Comparison of ENCODE assay signal across 9 cellular contexts in genomic region chr5:140358738-140359310, GRCh38. TPM values are rescaled to one million over a fixed set of nuclear protein-coding genes. Genes with fewer than 3 reads are reported as not detected.
DNase-seq lines count a peak whose midpoint lies in the region; ATAC-seq, FAIRE-seq and TF ChIP-seq lines count a peak whose summit lies in the region.
"Had no signal": no experiment of that assay in that cellular context is flagged by ENCODE, and none has a peak within 500 bp of the region (broad histone marks: within the 10 kb centered on the region; RNA-seq: fewer than 3 reads in every experiment).

No MANE protein-coding gene starts in this region.

- H3K4me1 ChIP-seq in mammary epithelial cell (ENCODE audit: insufficient read depth, low read length) (peaks cover 8% of the 10 kb centered on the region), pancreas (no peaks in the 10 kb centered on the region)

- no peaks in the 10 kb centered on the region for H4K20me1 ChIP-seq in mammary epithelial cell (ENCODE audit: insufficient read depth, low read length)

- peaks cover 5% of the 10 kb centered on the region for H3K4me1 Mint-ChIP-seq in nephron

- H3K36me3 ChIP-seq in MG63 (no peaks in the 10 kb centered on the region), mammary epithelial cell (ENCODE audit: insufficient read depth, low read length) (no peaks in the 10 kb centered on the region), pancreas (no peaks in the 10 kb centered on the region)

- no peak overlapping the region for H3K9ac ChIP-seq in mammary epithelial cell (ENCODE audit: insufficient read depth, low read length)

- dilution Hi-C loops in mammary epithelial cell (cut with HindIII; ENCODE audit: low sequenced_read_pairs), result no loop called here

- TF ChIP-seq POLR2A in GM18505 (IDR thresholded peaks at IDR 0.05; ENCODE audit: borderline replicate concordance, extremely low read depth, insufficient read depth, insufficient read length), result no peak

- in situ Hi-C loops in mammary epithelial cell (cut with MboI; ENCODE audit: low sequenced_read_pairs in 2 of 2), result loop anchor here (5.0 to 25.0 kb wide), 4 partner anchors 117 to 272 kb away; partner anchors contain the start of gene CYSTM1 (in 2 of the 2)

- H3K27me3 Mint-ChIP-seq in nephron (ENCODE audit: low read depth), result no peaks in the 10 kb centered on the region

- TF ChIP-seq CTCF in mammary epithelial cell (conservative IDR thresholded peaks at IDR 0.05 in 1 of 2, IDR thresholded peaks at IDR 0.05 in 1 of 2; ENCODE audit: extremely low read depth in 1 of 2, insufficient read depth in 1 of 2, low read depth in 1 of 2, low read length in 2 of 2) (peak; percentile 53 to 56), nephron (IDR thresholded peaks at IDR 0.05; ENCODE audit: unreplicated experiment in 3 of 3) (peak; percentile 34 to 42 (median 42)), pancreas (IDR thresholded peaks at IDR 0.05) (no peak)

- FAIRE-seq in pancreas (lab: Jason Lieb, UNC), result no peak

- no peak overlapping the region for H3K27ac Mint-ChIP-seq in nephron

- no peaks in the 10 kb centered on the region for H3K79me2 ChIP-seq in mammary epithelial cell (ENCODE audit: insufficient read depth, low read length)

- peak; percentile 54 for DNase-seq in Daoy (ENCODE audit: low read depth)
- peak; percentile 30 for DNase-seq in MG63
- DNase-seq in mammary epithelial cell, result no peak
- no peak for DNase-seq in stimulated activated naive CD4-positive, alpha-beta T cell (lab: John Stamatoyannopoulos, UW)
- no peak for DNase-seq in stimulated activated CD4-positive, alpha-beta T cell treated with anti-CD3 and anti-CD28 coated beads, Interleukin-4, amount 100 ng/mL, for 24 hours
- no peak for DNase-seq in pancreas
- DNase-seq: NCI-H1930 had no signal

- BruUV-seq in mammary epithelial cell (replicated peaks; lab: Mats Ljungman, UMichigan), result no TSS peak

- H3K36me3 Mint-ChIP-seq in nephron (ENCODE audit: low read depth), result no peaks in the 10 kb centered on the region

- no peak overlapping the region for H3K4me2 ChIP-seq in mammary epithelial cell (ENCODE audit: insufficient read depth, low read depth, low read length)

- H3K27ac ChIP-seq in mammary epithelial cell (ENCODE audit: insufficient read depth, low read depth, low read length) (no peak overlapping the region), pancreas (no peak overlapping the region)

- H3K4me3 ChIP-seq in MG63 (no peak overlapping the region), mammary epithelial cell (replicated peaks in 1 of 3; ENCODE audit: insufficient read depth in 1 of 3, low read depth in 2 of 3, low read length in 3 of 3) (no peak overlapping the region), pancreas (no peak overlapping the region)

- no peaks in the 10 kb centered on the region for H3K9me3 Mint-ChIP-seq in nephron

- no peaks in the 10 kb centered on the region for H3K27me3 ChIP-seq in MG63
- H3K27me3 ChIP-seq in mammary epithelial cell (ENCODE audit: insufficient read depth, low read length), result no peaks in the 10 kb centered on the region
- no peaks in the 10 kb centered on the region for H3K27me3 ChIP-seq in pancreas

- H2AFZ ChIP-seq in mammary epithelial cell (ENCODE audit: low read depth, low read length), result no peak overlapping the region

- H3K9me3 ChIP-seq in MG63, result no peaks in the 10 kb centered on the region
- no peaks in the 10 kb centered on the region for H3K9me3 ChIP-seq in mammary epithelial cell (replicated peaks; ENCODE audit: insufficient read depth, low read length)
- no peaks in the 10 kb centered on the region for H3K9me3 ChIP-seq in pancreas

- ATAC-seq in pancreas (no peak), GM18505 (IDR thresholded peaks at IDR 0.05; ENCODE audit: unreplicated experiment) (no peak)

- WGBS in mammary epithelial cell (ENCODE audit: low coverage, missing lambda C conversion rate), result 88% methylated on average over 4 of the region's 4 CpGs
- WGBS in pancreas, 2 donors, result 68 to 80% methylated on average over 4 of the region's 4 CpGs

- intact Hi-C loops in mammary epithelial cell (cut with micrococcal nuclease) (loop anchor here (5.0 kb wide), 1 partner anchor 192 kb away; no protein-coding TSS in a partner anchor), pancreas (cut with DNase I) (no loop called here)

- no peak overlapping the region for H3K4me3 Mint-ChIP-seq in nephron

- CTCF ChIA-PET in mammary epithelial cell (lab: Charles Lee; ENCODE audit: low non-redundant PET), result interaction anchor here (0.5 to 1.6 kb wide), 3 partner anchors 79 to 189 kb away, joined by 4 to 19 read pairs (median 6); no protein-coding TSS in a partner anchor

RNA-seq across cellular contexts. Expression of gene SLC4A9, which starts 1.2 kb away (rescaled TPM):
- total RNA-seq in Daoy (2014; rRNA removed; shearing (Covaris generic)), result not detected in 2 replicates
- not detected in 2 replicates for total RNA-seq in MG63 (2014; rRNA removed; shearing (Covaris generic); ENCODE audit: low replicate concordance)
- total RNA-seq in mammary epithelial cell (under 1 TPM; under 0.01 to 0.54 TPM), pancreas (under 1 TPM in 4 of 6 donors, not detected in 2; 0.12 to 0.32 (median 0.23) TPM)
- polyA plus RNA-seq in mammary epithelial cell (0.07 TPM), pancreas (1 to 10 TPM in 1 of 2 donors, under 1 TPM in 1; 0.89 to 1.0 TPM)
- not detected for polyA minus RNA-seq in mammary epithelial cell

RNA-seq across cellular contexts. Expression of gene HBEGF, which starts 12.4 kb away (rescaled TPM):
- 68.9 and 81.9 TPM in 2 replicates for total RNA-seq in Daoy (2014; rRNA removed; shearing (Covaris generic))
- 27.9 and 40.0 TPM in 2 replicates for total RNA-seq in MG63 (2014; rRNA removed; shearing (Covaris generic); ENCODE audit: low replicate concordance)
- 100 to 1,000 TPM in 1 of 2 donors, 10 to 100 TPM in 1; 32.5 to 116 TPM for total RNA-seq in mammary epithelial cell
- 31.9 TPM for polyA plus RNA-seq in mammary epithelial cell
- polyA minus RNA-seq in mammary epithelial cell, result 38.5 TPM
- 1 to 10 TPM in 5 of 6 donors, under 1 TPM in 1; 0.97 to 5.0 (median 1.7) TPM for total RNA-seq in pancreas
- 1 to 10 TPM; 1.9 to 3.1 TPM for polyA plus RNA-seq in pancreas

RNA-seq across cellular contexts. Expression of gene ANKHD1, which starts 42.8 kb away (rescaled TPM):
- total RNA-seq in Daoy (2014; rRNA removed; shearing (Covaris generic)), result 45.8 and 67.5 TPM in 2 replicates
- 38.6 and 72.6 TPM in 2 replicates for total RNA-seq in MG63 (2014; rRNA removed; shearing (Covaris generic); ENCODE audit: low replicate concordance)
- total RNA-seq in mammary epithelial cell (10 to 100 TPM; 61.2 to 83.3 TPM), pancreas (10 to 100 TPM; 56.0 to 77.7 (median 64.0) TPM)
- polyA plus RNA-seq in mammary epithelial cell (33.0 TPM), pancreas (10 to 100 TPM; 56.4 to 76.1 TPM)
- polyA minus RNA-seq in mammary epithelial cell, result 131 TPM

RNA-seq across cellular contexts. Expression of gene PFDN1, which starts 55.9 kb away (rescaled TPM):
- 144 and 162 TPM in 2 replicates for total RNA-seq in Daoy (2014; rRNA removed; shearing (Covaris generic))
- total RNA-seq in MG63 (2014; rRNA removed; shearing (Covaris generic); ENCODE audit: low replicate concordance), result 240 and 304 TPM in 2 replicates
- total RNA-seq in mammary epithelial cell, result 10 to 100 TPM; 64.0 to 65.0 TPM
- polyA plus RNA-seq in mammary epithelial cell, result 92.4 TPM
- 130 TPM for polyA minus RNA-seq in mammary epithelial cell
- total RNA-seq in pancreas, result 10 to 100 TPM; 10.5 to 26.3 (median 15.0) TPM
- polyA plus RNA-seq in pancreas, result 10 to 100 TPM; 38.9 to 43.9 TPM

Comparison
In these comparisons a context has a peak if more than half of its experiments do, and no peak if none do; other contexts are left out.
1. DNase-seq: peak in Daoy (single experiment) and MG63 (single experiment); none in mammary epithelial cell (single experiment), stimulated activated naive CD4-positive, alpha-beta T cell (0 of 6), stimulated activated CD4-positive, alpha-beta T cell treated with anti-CD3 and anti-CD28 coated beads, Interleukin-4, amount 100 ng/mL, for 24 hours (single experiment) and pancreas (0 of 6).
2. CTCF ChIP-seq: peak in mammary epithelial cell (2 of 2) and nephron (3 of 3); none in pancreas (0 of 4).